ENCODE assay signal across 8 cellular contexts in the genomic region with DNA sequence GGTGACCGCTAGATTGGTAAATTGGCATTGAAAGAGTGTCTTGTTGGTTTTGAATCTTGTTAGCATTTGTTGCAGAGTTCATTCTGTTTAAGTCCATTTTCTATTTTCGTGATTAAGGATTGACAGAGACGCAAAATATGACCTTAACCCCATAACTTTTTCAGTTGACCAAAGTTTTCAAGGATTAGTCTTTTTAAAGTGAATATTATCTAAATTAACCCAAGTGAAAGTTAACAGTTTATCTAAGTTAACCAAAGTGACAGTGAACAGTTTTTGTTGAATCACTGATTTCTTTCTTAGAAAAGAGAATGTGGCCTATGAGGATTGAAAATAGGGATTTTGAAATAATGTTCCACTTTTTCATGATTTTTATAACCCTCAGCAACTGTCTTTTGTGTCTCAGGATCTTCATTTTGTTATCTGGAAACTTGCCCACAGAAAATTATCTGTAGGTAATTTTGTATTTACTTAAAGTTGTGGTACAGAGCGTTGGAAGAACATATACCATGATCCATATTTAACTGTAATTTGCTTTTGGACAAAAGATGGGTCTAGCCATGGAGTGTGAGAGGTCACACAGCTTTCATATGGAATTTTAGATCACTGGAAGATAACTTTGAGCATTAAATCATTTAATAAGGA. TPM values are rescaled to one million over a fixed set of nuclear protein-coding genes. Genes with fewer than 3 reads are reported as not detected.
DNase-seq lines count a peak whose midpoint lies in the region; ATAC-seq and TF ChIP-seq lines count a peak whose summit lies in the region.

No MANE protein-coding gene starts in this region.

- CTCF ChIA-PET in WTC11 (lab: Charles Lee), result no interaction called here

- H3K27me3 Mint-ChIP-seq in WTC11 (ENCODE audit: low read depth), result peaks cover 26% of the 10 kb centered on the region

- H3K36me3 ChIP-seq in GM23248 (ENCODE audit: low read depth) (peaks cover 31% of the 10 kb centered on the region), gastroesophageal sphincter (no peaks in the 10 kb centered on the region)

- peaks cover 46% of the 10 kb centered on the region for H3K4me1 Mint-ChIP-seq in WTC11

- no peaks in the 10 kb centered on the region for H3K36me3 Mint-ChIP-seq in WTC11

- no peak for ATAC-seq in WTC11
- no peak for ATAC-seq in gastroesophageal sphincter
- ATAC-seq in HG02610 (IDR thresholded peaks at IDR 0.05; ENCODE audit: unreplicated experiment), result no peak

- H2AFZ ChIP-seq in GM23248, result peak overlapping the region; percentile 37

- in situ Hi-C loops in GM23248 (cut with MboI), result loop anchor here (25.0 kb wide), 2 partner anchors 1118 to 1368 kb away; partner anchors contain the start of gene BOD1L1

- peaks cover 67% of the 10 kb centered on the region for H3K79me2 ChIP-seq in GM23248 (ENCODE audit: insufficient read depth)

- peak overlapping the region; percentile 97 for H3K4me2 ChIP-seq in GM23248 (ENCODE audit: unreplicated experiment)

- H3K9me2 ChIP-seq in GM23248 (ENCODE audit: insufficient read depth), result no peaks in the 10 kb centered on the region

- no peaks in the 10 kb centered on the region for H3K9me3 Mint-ChIP-seq in WTC11

- POLR2A ChIA-PET in WTC11 (lab: Charles Lee), result no interaction called here

- TF ChIP-seq CTCF in WTC11 (IDR thresholded peaks at IDR 0.05) (no peak), gastroesophageal sphincter (IDR thresholded peaks at IDR 0.05) (no peak)

- H3K4me3 ChIP-seq in GM23248 (peak overlapping the region; percentile 85), gastroesophageal sphincter (peak overlapping the region; percentile 86 to 92), skin epidermis (peak overlapping the region; percentile 63 to 99 (median 82))

- H3K4me3 Mint-ChIP-seq in WTC11, result peak overlapping the region; percentile 79

- no peak for DNase-seq in GM23248
- DNase-seq in WTC11 (ENCODE audit: low spot score), result no peak
- DNase-seq in kidney glomerular epithelial cell (lab: John Stamatoyannopoulos, UW), result no peak
- DNase-seq in NCI-H1092 (lab: John Stamatoyannopoulos, UW), result no peak
- no peak for DNase-seq in mesenteric fat pad (ENCODE audit: low spot score)

- H3K27ac ChIP-seq in GM23248 (peak overlapping the region; percentile 99), gastroesophageal sphincter (peak overlapping the region; percentile 97 to 100 (median 100)), skin epidermis (peak overlapping the region; percentile 94 to 100 (median 100))

- H3K27ac Mint-ChIP-seq in WTC11, result no peak overlapping the region

- no peak for TF ChIP-seq EP300 in gastroesophageal sphincter (IDR thresholded peaks at IDR 0.05)

- no peaks in the 10 kb centered on the region for H3K9me3 ChIP-seq in GM23248 (ENCODE audit: low read depth)
- no peaks in the 10 kb centered on the region for H3K9me3 ChIP-seq in gastroesophageal sphincter

- peaks cover 18% of the 10 kb centered on the region; the same call in 1 of the 2 replicates for H3F3A ChIP-seq in GM23248 (ENCODE audit: insufficient read depth)

- TF ChIP-seq POLR2A in gastroesophageal sphincter (IDR thresholded peaks at IDR 0.05), result no peak

- 42 to 43% methylated on average over 4 of the region's 4 CpGs for WGBS in GM23248 (ENCODE audit: low coverage in 1 of 2, low lambda C conversion rate in 2 of 2, missing lambda C conversion rate in 2 of 2), 2 experiments
- WGBS in gastroesophageal sphincter (ENCODE audit: low coverage in 1 of 2), 2 donors, result 8 to 13% methylated on average over 4 of the region's 4 CpGs

- H3K27me3 ChIP-seq in GM23248 (replicated peaks; ENCODE audit: insufficient read depth) (no peaks in the 10 kb centered on the region), gastroesophageal sphincter (no peaks in the 10 kb centered on the region)

- H4K20me1 ChIP-seq in GM23248 (ENCODE audit: insufficient read depth), result no peaks in the 10 kb centered on the region

- peaks cover 26% of the 10 kb centered on the region; the same call in 1 of the 2 replicates for H3K4me1 ChIP-seq in GM23248 (ENCODE audit: insufficient read depth)
- H3K4me1 ChIP-seq in gastroesophageal sphincter, result peaks cover 3 to 54% (median 13%) of the 10 kb centered on the region in 3 donors

- H3K9ac ChIP-seq in GM23248, result peak overlapping the region; percentile 99

TF ChIP-seq in WTC11, 78 proteins besides CTCF, POLR2A, EP300 and RAD21:
- no peak for TF ChIP-seq SMAD3 (CRISPR knock-in tag; IDR thresholded peaks at IDR 0.05; ENCODE audit: borderline replicate concordance)
- TF ChIP-seq STAT6 (CRISPR knock-in tag; conservative IDR thresholded peaks at IDR 0.05; ENCODE audit: low read depth), result no peak
- TF ChIP-seq, protein P1, sequence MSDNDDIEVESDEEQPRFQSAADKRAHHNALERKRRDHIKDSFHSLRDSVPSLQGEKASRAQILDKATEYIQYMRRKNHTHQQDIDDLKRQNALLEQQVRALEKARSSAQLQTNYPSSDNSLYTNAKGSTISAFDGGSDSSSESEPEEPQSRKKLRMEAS (CRISPR knock-in tag; IDR thresholded peaks at IDR 0.05), result no peak
- no peak for TF ChIP-seq RELA (CRISPR knock-in tag; IDR thresholded peaks at IDR 0.05; ENCODE audit: borderline replicate concordance)

RNA-seq across cellular contexts. Expression of gene CPEB2, which starts 3.3 kb away (rescaled TPM):
- 6.6 and 8.1 TPM in 2 replicates for total RNA-seq in GM23248 (2014; rRNA removed; shearing (Covaris generic))
- 2.7 and 3.5 TPM in 2 replicates for polyA plus RNA-seq in GM23248 (2016; fragmentation: Nextera tagmentation; extraction: Ambion mirVana)
- total RNA-seq in WTC11 (2021) (2.5 to 3.3 TPM (median 2.8 TPM) in 3 replicates), gastroesophageal sphincter (10 to 100 TPM; 21.9 to 34.4 (median 27.4) TPM), mesenteric fat pad (23.1 TPM)
